In genomic region chr4:52751349-52751911, GRCh38 we compare ENCODE assay signal across 9 cellular contexts. TPM values are rescaled to one million over a fixed set of nuclear protein-coding genes. Genes with fewer than 3 reads are reported as not detected.
A peak's percentile ranks its signal among the peaks of the same experiment; 100 is the strongest.
DNase-seq lines count a peak whose midpoint lies in the region; ATAC-seq and TF ChIP-seq lines count a peak whose summit lies in the region.
"Had no signal": no experiment of that assay in that cellular context is flagged by ENCODE, and none has a peak within 500 bp of the region (broad histone marks: within the 10 kb centered on the region; RNA-seq: fewer than 3 reads in every experiment).

ERVMER34-1 (minus strand) TSS chr4:52751425; CDS start chr4:52745520, 5,905 bp downstream.

- no peak within 1 kb of the TSS for H2BK120ac ChIP-seq in H9 (ENCODE audit: low read depth, low read length, poor library complexity, severe bottlenecking)

- H3K4me1 Mint-ChIP-seq in H9: peaks cover 4% of the 10 kb centered on the region in 2 experiments
- H3K4me1 Mint-ChIP-seq in T-helper 17 cell: peaks cover 7% of the 10 kb centered on the region

- H3K56ac ChIP-seq in H9 (ENCODE audit: insufficient read length, low read depth, low read length): no peak within 1 kb of the TSS

- peak in 1 of 2 donors; percentile 25 for TF ChIP-seq POLR2A in uterus (IDR thresholded peaks at IDR 0.05)

- no peak within 1 kb of the TSS for H2BK5ac ChIP-seq in H9 (ENCODE audit: insufficient read length, low read length)

- H2BK15ac ChIP-seq in H9 (ENCODE audit: low read depth, low read length): no peak within 1 kb of the TSS

- H4K91ac ChIP-seq in H9 (ENCODE audit: insufficient read length, low read depth, low read length): no peak within 1 kb of the TSS

- peak within 1 kb of the TSS; percentile 47 to 62 for H3K4me3 ChIP-seq in esophagus (ENCODE audit: low read depth in 1 of 2, low read length in 2 of 2)
- peak within 1 kb of the TSS; percentile 52 for H3K4me3 ChIP-seq in mucosa of stomach (ENCODE audit: low read length)
- H3K4me3 ChIP-seq in uterus: peak within 1 kb of the TSS; percentile 29 to 48
- H3K4me3 ChIP-seq: SJSA1 had no signal

- H3K4me3 Mint-ChIP-seq in H9 (peak within 1 kb of the TSS; percentile 74 to 82), T-helper 17 cell (peak within 1 kb of the TSS; percentile 84)

- no CpG with 5 or more reads among the region's 38 CpGs for WGBS in H9 (ENCODE audit: extremely low coverage, insufficient read length, low lambda C conversion rate)
- 8 to 9% methylated on average over 34 to 38 of the region's 38 CpGs for WGBS in esophagus, 2 donors

- peak within 1 kb of the TSS; percentile 3 for H3K9ac ChIP-seq in H9 (ENCODE audit: extremely low read depth, insufficient read length, low read length)
- H3K9ac ChIP-seq in mucosa of stomach (ENCODE audit: low read length): peak within 1 kb of the TSS; percentile 12

- no peaks in the 10 kb centered on the region for H4K20me1 ChIP-seq in H9 (ENCODE audit: control insufficient read depth, insufficient read depth, insufficient read length)

- H3K36me3 Mint-ChIP-seq in H9 (ENCODE audit: insufficient read depth in 1 of 3, low read depth in 3 of 3) (peaks cover 20 to 35% (median 20%) of the 10 kb centered on the region in 3 experiments), T-helper 17 cell (ENCODE audit: low read depth) (peaks cover 4% of the 10 kb centered on the region)

- H3K9me3 Mint-ChIP-seq in H9: peaks cover 9 to 15% of the 10 kb centered on the region in 2 experiments; a peak in 4 of 5 replicates

- H3K27me3 Mint-ChIP-seq in H9 (ENCODE audit: low read depth): peaks cover 32% of the 10 kb centered on the region
- H3K27me3 Mint-ChIP-seq in T-helper 17 cell: peaks cover 72% of the 10 kb centered on the region

- H4K5ac ChIP-seq in H9 (ENCODE audit: insufficient read length, low read depth, low read length): no peak within 1 kb of the TSS

- H2BK12ac ChIP-seq in H9 (ENCODE audit: insufficient read length, low read depth, low read length): no peak within 1 kb of the TSS

- H3K27ac ChIP-seq in H9 (ENCODE audit: insufficient read length, low read depth, low read length) (no peak within 1 kb of the TSS), esophagus (ENCODE audit: low read depth in 2 of 2, low read length in 1 of 2) (no peak within 1 kb of the TSS), uterus (no peak within 1 kb of the TSS)
- H3K27ac ChIP-seq: SJSA1 had no signal

- peak; percentile 95 for DNase-seq in H9
- no peak for DNase-seq in T-helper 17 cell
- DNase-seq in uterus: peak; percentile 18 to 34
- no peak for DNase-seq in activated effector memory CD4-positive, alpha-beta T cell treated with Interleukin-2 at 50 U/mL for 16 hours

- H3K27ac Mint-ChIP-seq in H9 (peak within 1 kb of the TSS in 2 of 3 experiments; percentile 70 to 82; a peak in 2 of 7 replicates), T-helper 17 cell (no peak within 1 kb of the TSS)

- intact Hi-C loops in uterus (cut with DNase I; ENCODE audit: low total_unique reads): no loop called here

- H3K9me3 ChIP-seq in H9 (ENCODE audit: control insufficient read depth, low read depth, low read length): no peaks in the 10 kb centered on the region
- H3K9me3 ChIP-seq in T-helper 17 cell (ENCODE audit: control insufficient read depth, low read length, poor library complexity, severe bottlenecking): no peaks in the 10 kb centered on the region
- no peaks in the 10 kb centered on the region for H3K9me3 ChIP-seq in esophagus (ENCODE audit: control insufficient read depth in 2 of 2, insufficient read depth in 1 of 2, low read depth in 1 of 2, low read length in 1 of 2)
- H3K9me3 ChIP-seq in mucosa of stomach (ENCODE audit: control insufficient read depth, low read length): no peaks in the 10 kb centered on the region
- H3K9me3 ChIP-seq in uterus: no peaks in the 10 kb centered on the region
- H3K9me3 ChIP-seq: SJSA1 had no signal

- H3K36me3 ChIP-seq in esophagus (ENCODE audit: control insufficient read depth in 2 of 2, insufficient read depth in 2 of 2, low read length in 1 of 2) (no peaks in the 10 kb centered on the region), mucosa of stomach (ENCODE audit: control insufficient read depth, insufficient read depth, low read length) (no peaks in the 10 kb centered on the region), uterus (no peaks in the 10 kb centered on the region)
- H3K36me3 ChIP-seq: SJSA1 had no signal

- no peaks in the 10 kb centered on the region for H3K79me2 ChIP-seq in H9 (ENCODE audit: insufficient read depth, low read length)

- H3K4me2 ChIP-seq in H9 (ENCODE audit: insufficient read depth, insufficient read length, low read length): peak within 1 kb of the TSS; percentile 52

- peak within 1 kb of the TSS; percentile 55 for H3K14ac ChIP-seq in H9 (ENCODE audit: insufficient read depth, low read length)

- no peak within 1 kb of the TSS for H3T11ph ChIP-seq in H9 (ENCODE audit: low read length)

- H3K4ac ChIP-seq in H9 (ENCODE audit: low read depth, low read length): no peak within 1 kb of the TSS

- no peak for ATAC-seq in T-helper 17 cell
- no peak for ATAC-seq in GM18870 (IDR thresholded peaks at IDR 0.05; ENCODE audit: unreplicated experiment)
- no peak for ATAC-seq in GM18873 (IDR thresholded peaks at IDR 0.05; ENCODE audit: low FRiP score, unreplicated experiment)

- no peak within 1 kb of the TSS for H2AK5ac ChIP-seq in H9 (ENCODE audit: insufficient read length, low read length)

- no peaks in the 10 kb centered on the region for H3K79me1 ChIP-seq in H9 (ENCODE audit: insufficient read depth, low read depth, low read length, poor library complexity, severe bottlenecking)

- peak within 1 kb of the TSS; percentile 44 for H3K18ac ChIP-seq in H9 (ENCODE audit: insufficient read length, low read depth, low read length)

- H3K4me1 ChIP-seq in H9 (ENCODE audit: insufficient read depth, low read length) (peaks cover 4% of the 10 kb centered on the region; the same call in 1 of the 2 replicates), esophagus (ENCODE audit: control insufficient read depth in 2 of 2, insufficient read depth in 2 of 2, low read length in 1 of 2) (peaks cover 3 to 5% of the 10 kb centered on the region in 2 donors), mucosa of stomach (ENCODE audit: control insufficient read depth, insufficient read depth, low read length) (peaks cover 4% of the 10 kb centered on the region), uterus (no peaks in the 10 kb centered on the region)
- H3K4me1 ChIP-seq: SJSA1 had no signal

- H3K27me3 ChIP-seq in H9 (ENCODE audit: insufficient read depth, low read length) (no peaks in the 10 kb centered on the region; the same call in 1 of the 2 replicates), esophagus (ENCODE audit: control insufficient read depth in 1 of 2, insufficient read depth in 2 of 2, low read length in 2 of 2) (no peaks in the 10 kb centered on the region), mucosa of stomach (ENCODE audit: control insufficient read depth, insufficient read depth, low read length) (peaks cover 18% of the 10 kb centered on the region), uterus (no peaks in the 10 kb centered on the region)
- H3K27me3 ChIP-seq: SJSA1 had no signal

- no peaks in the 10 kb centered on the region for H3K23me2 ChIP-seq in H9 (ENCODE audit: insufficient read length, low read depth, low read length, poor library complexity, severe bottlenecking)

- no peak within 1 kb of the TSS for H2BK20ac ChIP-seq in H9 (ENCODE audit: low read depth, low read length, poor library complexity, severe bottlenecking)

- H3K23ac ChIP-seq in H9 (ENCODE audit: insufficient read length, low read depth, low read length): no peak within 1 kb of the TSS

- H4K8ac ChIP-seq in H9 (replicated peaks; ENCODE audit: insufficient read length, low read depth, low read length): no peak within 1 kb of the TSS

- no peak within 1 kb of the TSS for H2AFZ ChIP-seq in H9 (ENCODE audit: low read length)

- TF ChIP-seq CTCF in H9 (conservative IDR thresholded peaks at IDR 0.05): no peak
- no peak for TF ChIP-seq CTCF in uterus (IDR thresholded peaks at IDR 0.05)

RNA-seq across cellular contexts. Expression of gene ERVMER34-1, which starts in this region (rescaled TPM):
- total RNA-seq in H9 (2021): 14.4 and 15.5 TPM in 2 replicates
- total RNA-seq in T-helper 17 cell: not detected
- 1 to 10 TPM in 1 of 2 donors, under 1 TPM in 1; 0.90 to 1.0 TPM for polyA plus RNA-seq in esophagus
- 1 to 10 TPM in 2 of 4 donors, under 1 TPM in 1, not detected in 1; 0.26 to 3.0 (median 1.2) TPM for total RNA-seq in uterus
- total RNA-seq: SJSA1 had no signal

Comparison
In these comparisons a context has a peak if more than half of its experiments do, and no peak if none do; other contexts are left out.
1. DNase-seq: peak in H9 (single experiment) and uterus (2 of 2); none in T-helper 17 cell (0 of 3) and activated effector memory CD4-positive, alpha-beta T cell treated with Interleukin-2 at 50 U/mL for 16 hours (single experiment).
2. Peak in every context shown above with its lines, with median percentiles within 50 percentile points of each other: H3K4me3 ChIP-seq.